Comparison of ENCODE assay signal across 1 cellular context in genomic region chr6:56156643-56157042, GRCh38.
TF ChIP-seq lines count a peak whose summit lies in the region.

No MANE protein-coding gene starts in this region.

TF ChIP-seq in HepG2, 621 proteins besides CTCF, POLR2A, EP300 and RAD21 (continued from another document and continues in another):
- TF ChIP-seq ZNF556 (CRISPR knock-in tag; IDR thresholded peaks at IDR 0.05; ENCODE audit: borderline replicate concordance) (no peak), HNF4A (CRISPR knock-in tag; IDR thresholded peaks at IDR 0.05) (peak; percentile 28; the same call in 1 of the 2 replicates), ZNF30 (CRISPR knock-in tag; IDR thresholded peaks at IDR 0.05) (no peak), ZNF33A (CRISPR knock-in tag; IDR thresholded peaks at IDR 0.05; ENCODE audit: borderline replicate concordance) (no peak), AHDC1 (CRISPR knock-in tag; IDR thresholded peaks at IDR 0.05; ENCODE audit: borderline replicate concordance) (peak; percentile 96), PAX8 (CRISPR knock-in tag; IDR thresholded peaks at IDR 0.05; ENCODE audit: borderline replicate concordance) (no peak), MTF2 (CRISPR knock-in tag; IDR thresholded peaks at IDR 0.05; ENCODE audit: borderline replicate concordance) (no peak), SPEN (CRISPR knock-in tag; IDR thresholded peaks at IDR 0.05; ENCODE audit: low read depth) (peak; percentile 29; the same call in 1 of the 2 replicates), FOXP1 (IDR thresholded peaks at IDR 0.05) (no peak), FOXP1 (CRISPR knock-in tag; IDR thresholded peaks at IDR 0.05) (peak; percentile 82), ZNF207 (IDR thresholded peaks at IDR 0.05; ENCODE audit: borderline replicate concordance) (no peak), ZNF234 (CRISPR knock-in tag; conservative IDR thresholded peaks at IDR 0.05) (no peak), TFDP1 (CRISPR knock-in tag; IDR thresholded peaks at IDR 0.05; ENCODE audit: borderline replicate concordance) (no peak), AHR (CRISPR knock-in tag; IDR thresholded peaks at IDR 0.05) (no peak), NCOA5 (CRISPR knock-in tag; IDR thresholded peaks at IDR 0.05) (no peak), DR1 (CRISPR knock-in tag; IDR thresholded peaks at IDR 0.05) (no peak), REXO4 (CRISPR knock-in tag; IDR thresholded peaks at IDR 0.05; ENCODE audit: borderline replicate concordance) (no peak), SSRP1 (CRISPR knock-in tag; IDR thresholded peaks at IDR 0.05) (no peak), GMEB2 (CRISPR knock-in tag; IDR thresholded peaks at IDR 0.05; ENCODE audit: low read depth) (no peak), YY1 (IDR thresholded peaks at IDR 0.05; ENCODE audit: insufficient read depth, insufficient replicate concordance, low read depth, low read length) (no peak), ELF1 (CRISPR knock-in tag; IDR thresholded peaks at IDR 0.05) (peak; percentile 65), HNRNPK (IDR thresholded peaks at IDR 0.05; ENCODE audit: low read depth, low read length, poor library complexity, severe bottlenecking) (no peak), ZSCAN29 (CRISPR knock-in tag; conservative IDR thresholded peaks at IDR 0.05) (no peak), ZNF558 (CRISPR knock-in tag; IDR thresholded peaks at IDR 0.05; ENCODE audit: borderline replicate concordance) (0 out of 2 replicates have a peak, but pooled peaks have one; percentile 43), HMGXB4 (CRISPR knock-in tag; IDR thresholded peaks at IDR 0.05; ENCODE audit: borderline replicate concordance in 1 of 2, low read depth in 1 of 2) (peak in 1 of 2 experiments; percentile 24; a peak in 1 of 4 replicates), GATAD2A (CRISPR knock-in tag; IDR thresholded peaks at IDR 0.05) (peak; percentile 82), POGK (CRISPR knock-in tag; conservative IDR thresholded peaks at IDR 0.05) (no peak), ZGPAT (CRISPR knock-in tag; IDR thresholded peaks at IDR 0.05) (peak; percentile 70), CERS6 (CRISPR knock-in tag; IDR thresholded peaks at IDR 0.05) (no peak), ZMAT5 (CRISPR knock-in tag; IDR thresholded peaks at IDR 0.05; ENCODE audit: borderline replicate concordance, low read depth) (no peak), ZNF577 (CRISPR knock-in tag; IDR thresholded peaks at IDR 0.05; ENCODE audit: borderline replicate concordance, low read depth) (no peak), ZNF430 (CRISPR knock-in tag; IDR thresholded peaks at IDR 0.05) (peak; percentile 62; the same call in 1 of the 2 replicates), MEF2D (CRISPR knock-in tag; IDR thresholded peaks at IDR 0.05) (peak; percentile 73), ZNF382 (CRISPR knock-in tag; IDR thresholded peaks at IDR 0.05; ENCODE audit: borderline replicate concordance) (no peak), THAP8 (CRISPR knock-in tag; IDR thresholded peaks at IDR 0.05; ENCODE audit: borderline replicate concordance) (no peak), ZNF496 (CRISPR knock-in tag; IDR thresholded peaks at IDR 0.05; ENCODE audit: insufficient replicate concordance) (no peak), HMGXB3 (CRISPR knock-in tag; IDR thresholded peaks at IDR 0.05; ENCODE audit: borderline replicate concordance) (no peak), ZNF331 (CRISPR knock-in tag; IDR thresholded peaks at IDR 0.05) (peak; percentile 85), ZNF674 (CRISPR knock-in tag; IDR thresholded peaks at IDR 0.05; ENCODE audit: low read depth) (no peak), TSC22D2 (CRISPR knock-in tag; IDR thresholded peaks at IDR 0.05; ENCODE audit: borderline replicate concordance) (no peak)
